In genomic region chr19:48991823-48992570, GRCh38 we compare ENCODE assay signal across 8 cellular contexts. TPM values are rescaled to one million over a fixed set of nuclear protein-coding genes. Genes with fewer than 3 reads are reported as not detected.
A peak's percentile ranks its signal among the peaks of the same experiment; 100 is the strongest.
DNase-seq lines count a peak whose midpoint lies in the region; TF ChIP-seq lines count a peak whose summit lies in the region.

No MANE protein-coding gene starts in this region.

- no peaks in the 10 kb centered on the region for H3K9me3 Mint-ChIP-seq in activated naive CD4-positive, alpha-beta T cell treated with anti-CD3 and anti-CD28 coated beads, Interleukin-2, amount 10 ng/mL, durations not matched to agents 7 days and 5 days

- CTCF ChIA-PET in activated naive CD4-positive, alpha-beta T cell treated with anti-CD3 and anti-CD28 coated beads, Interleukin-2, amount 10 ng/mL, durations not matched to agents 7 days and 5 days (lab: Charles Lee) = interaction anchor here (0.9 to 2.0 kb wide), 4 partner anchors 24 to 197 kb away, joined by 3 to 5 read pairs (median 4); no protein-coding TSS in a partner anchor
- CTCF ChIA-PET in RWPE1 (lab: Yijun Ruan, JAX) = interaction anchor here (0.5 to 1.9 kb wide), 4 partner anchors 12 to 452 kb away, joined by 3 to 11 read pairs (median 4); no protein-coding TSS in a partner anchor

- peaks cover 43% of the 10 kb centered on the region for H3K4me1 Mint-ChIP-seq in activated naive CD4-positive, alpha-beta T cell treated with anti-CD3 and anti-CD28 coated beads, Interleukin-2, amount 10 ng/mL, durations not matched to agents 7 days and 5 days

- H3K27ac Mint-ChIP-seq in activated naive CD4-positive, alpha-beta T cell treated with anti-CD3 and anti-CD28 coated beads, Interleukin-2, amount 10 ng/mL, durations not matched to agents 7 days and 5 days = peak overlapping the region; percentile 97

- H3K4me3 ChIP-seq in tibial nerve = peak overlapping the region; percentile 55 to 92 (median 71)

- H3K4me3 Mint-ChIP-seq in activated naive CD4-positive, alpha-beta T cell treated with anti-CD3 and anti-CD28 coated beads, Interleukin-2, amount 10 ng/mL, durations not matched to agents 7 days and 5 days = peak overlapping the region; percentile 94

- H3K36me3 Mint-ChIP-seq in activated naive CD4-positive, alpha-beta T cell treated with anti-CD3 and anti-CD28 coated beads, Interleukin-2, amount 10 ng/mL, durations not matched to agents 7 days and 5 days = peaks cover 19% of the 10 kb centered on the region

- H3K27me3 Mint-ChIP-seq in activated naive CD4-positive, alpha-beta T cell treated with anti-CD3 and anti-CD28 coated beads, Interleukin-2, amount 10 ng/mL, durations not matched to agents 7 days and 5 days = no peaks in the 10 kb centered on the region

- H3K27ac ChIP-seq in RWPE1 = peak overlapping the region; percentile 91
- peak overlapping the region; percentile 83 to 99 (median 92) for H3K27ac ChIP-seq in tibial nerve

- TF ChIP-seq EP300 in tibial nerve (IDR thresholded peaks at IDR 0.05) = peak in 1 of 2 donors; percentile 72

- no peaks in the 10 kb centered on the region for H3K9me3 ChIP-seq in tibial nerve

- TF ChIP-seq POLR2A in tibial nerve (IDR thresholded peaks at IDR 0.05) = peak; percentile 52 to 55

- WGBS in tibial nerve, 2 donors = 17 to 18% methylated on average over 9 to 10 of the region's 10 CpGs

- H3K4me1 ChIP-seq in tibial nerve = peaks cover 0 to 46% (median 25%) of the 10 kb centered on the region in 4 donors

- peaks cover 0 to 35% (median 4%) of the 10 kb centered on the region in 3 donors for H3K36me3 ChIP-seq in tibial nerve

- no peak for TF ChIP-seq CTCF in RWPE1 (conservative IDR thresholded peaks at IDR 0.05; ENCODE audit: low read depth)
- no peak for TF ChIP-seq CTCF in tibial nerve (IDR thresholded peaks at IDR 0.05)

- POLR2A ChIA-PET in RWPE1 (lab: Yijun Ruan, JAX; ENCODE audit: low non-redundant PET) = interaction anchor here (1.0 to 1.1 kb wide), 2 partner anchors 14 to 26 kb away, joined by 3 read pairs; no protein-coding TSS in a partner anchor

- no peak for DNase-seq in activated naive CD4-positive, alpha-beta T cell treated with anti-CD3 and anti-CD28 coated beads, Interleukin-2, amount 10 ng/mL, durations not matched to agents 7 days and 5 days
- DNase-seq in activated naive CD4-positive, alpha-beta T cell (lab: John Stamatoyannopoulos, UW) = no peak
- DNase-seq in RWPE1 (ENCODE audit: low spot score) = peak; percentile 82
- peak; percentile 65 for DNase-seq in ecto neural progenitor cell (ENCODE audit: low spot score)
- DNase-seq in lung microvascular endothelial cell (ENCODE audit: low read depth in 2 of 2) = peak; percentile 19 to 81
- DNase-seq in tibial nerve (ENCODE audit: low spot score in 2 of 2) = peak; percentile 45 to 71
- no peak for DNase-seq in activated CD4-positive, CD25-positive, alpha-beta regulatory T cell treated with anti-CD3 and anti-CD28 coated beads, Interleukin-2, amount 50 U/mL, for 72 hours
- no peak for DNase-seq in activated CD4-positive, alpha-beta T cell treated with anti-CD3 and anti-CD28 coated beads for 4 hours

- H3K27me3 ChIP-seq in tibial nerve = no peaks in the 10 kb centered on the region

RNA-seq across cellular contexts. Expression of gene GYS1, which starts 1.1 kb away (rescaled TPM):
- total RNA-seq in lung microvascular endothelial cell (11.1 and 14.8 TPM in 2 replicates), tibial nerve (10 to 100 TPM; 28.8 to 42.0 (median 31.0) TPM)

RNA-seq across cellular contexts. Expression of gene RUVBL2, which starts 1.7 kb away (rescaled TPM):
- 113 and 138 TPM in 2 replicates for total RNA-seq in lung microvascular endothelial cell
- 100 to 1,000 TPM in 1 of 4 donors, 10 to 100 TPM in 3; 69.2 to 120 (median 78.5) TPM for total RNA-seq in tibial nerve

RNA-seq across cellular contexts. Expression of gene LHB, which starts 24.9 kb away (rescaled TPM):
- not detected in 2 replicates for total RNA-seq in lung microvascular endothelial cell
- 1 to 10 TPM in 1 of 4 donors, not detected in 3; 2.6 TPM for total RNA-seq in tibial nerve

RNA-seq across cellular contexts. Expression of gene FTL, which starts 26.9 kb away (rescaled TPM):
- total RNA-seq in lung microvascular endothelial cell (928 and 942 TPM in 2 replicates), tibial nerve (1,000 to 10,000 TPM; 5,480 to 8,362 (median 5,857) TPM)

RNA-seq across cellular contexts. Expression of gene CGB3, which starts 32.1 kb away (rescaled TPM):
- total RNA-seq in lung microvascular endothelial cell (not detected in 2 replicates), tibial nerve (not detected)

Comparison
In these comparisons a context has a peak if more than half of its experiments do, and no peak if none do; other contexts are left out.
1. DNase-seq: peak in RWPE1 (single experiment), ecto neural progenitor cell (single experiment), lung microvascular endothelial cell (2 of 2) and tibial nerve (2 of 2); none in activated naive CD4-positive, alpha-beta T cell treated with anti-CD3 and anti-CD28 coated beads, Interleukin-2, amount 10 ng/mL, durations not matched to agents 7 days and 5 days (single experiment), activated naive CD4-positive, alpha-beta T cell (0 of 4), activated CD4-positive, CD25-positive, alpha-beta regulatory T cell treated with anti-CD3 and anti-CD28 coated beads, Interleukin-2, amount 50 U/mL, for 72 hours (single experiment) and activated CD4-positive, alpha-beta T cell treated with anti-CD3 and anti-CD28 coated beads for 4 hours (0 of 2).